14 cellular contexts compared by ENCODE assay signal in genomic region chr3:57933589-57933988, GRCh38.
DNase-seq lines count a peak whose midpoint lies in the region; ATAC-seq and TF ChIP-seq lines count a peak whose summit lies in the region.
"Had no signal": no experiment of that assay in that cellular context is flagged by ENCODE, and none has a peak within 500 bp of the region (broad histone marks: within the 10 kb centered on the region; RNA-seq: fewer than 3 reads in every experiment).

No MANE protein-coding gene starts in this region.

- peaks cover 8% of the 10 kb centered on the region; the same call in 2 of the 3 replicates for H3K36me3 Mint-ChIP-seq in GM23338 (ENCODE audit: low read depth)
- peaks cover 27% of the 10 kb centered on the region for H3K36me3 Mint-ChIP-seq in activated T-helper 17 cell treated with anti-CD3 and anti-CD28 coated beads, Interleukin-2, amount 50 U/mL, for 72 hours (ENCODE audit: low read depth)

- intact Hi-C loops in left colon (cut with DNase I, micrococcal nuclease) (no loop called here), body of pancreas (cut with DNase I) (no loop called here)

- peaks cover 5% of the 10 kb centered on the region; the same call in 2 of the 3 replicates for H3K4me1 Mint-ChIP-seq in GM23338
- H3K4me1 Mint-ChIP-seq in activated T-helper 17 cell treated with anti-CD3 and anti-CD28 coated beads, Interleukin-2, amount 50 U/mL, for 72 hours: no peaks in the 10 kb centered on the region

- TF ChIP-seq POLR2A in body of pancreas (IDR thresholded peaks at IDR 0.05): no peak

- no peak overlapping the region for H3K4me3 Mint-ChIP-seq in GM23338
- H3K4me3 Mint-ChIP-seq in activated T-helper 17 cell treated with anti-CD3 and anti-CD28 coated beads, Interleukin-2, amount 50 U/mL, for 72 hours: no peak overlapping the region
- H3K4me3 Mint-ChIP-seq: CD4-positive, CD25-positive, alpha-beta regulatory T cell had no signal

- no peaks in the 10 kb centered on the region for H3K36me3 ChIP-seq in GM23338 (ENCODE audit: insufficient read depth)
- H3K36me3 ChIP-seq in stomach smooth muscle (ENCODE audit: control insufficient read depth in 2 of 2, insufficient read depth in 2 of 2, low read length in 2 of 2): peaks cover 21 to 22% of the 10 kb centered on the region in 2 donors
- H3K36me3 ChIP-seq in body of pancreas (replicated peaks in 1 of 2; ENCODE audit: insufficient read depth in 1 of 2, low read depth in 2 of 2): peaks cover 0 to 2% of the 10 kb centered on the region in 2 donors
- H3K36me3 ChIP-seq: HAP-1 had no signal

- H4K20me1 ChIP-seq in GM23338 (replicated peaks; ENCODE audit: insufficient read depth): no peaks in the 10 kb centered on the region
- H4K20me1 ChIP-seq: BLaER1 treated with 17β-estradiol and CSF1 and Interleukin-3, amounts not matched to agents 10 nM and 100 nM had no signal

- H3F3A ChIP-seq in GM23338 (replicated peaks; ENCODE audit: low read depth): no peaks in the 10 kb centered on the region; the same call in 1 of the 2 replicates

- H3K9ac ChIP-seq in stomach smooth muscle (ENCODE audit: low read length in 2 of 2): no peak overlapping the region
- H3K9ac ChIP-seq: BLaER1 treated with 17β-estradiol and CSF1 and Interleukin-3, amounts not matched to agents 10 nM and 100 nM; GM23248 had no signal

- peaks cover 5% of the 10 kb centered on the region for H3K4me1 ChIP-seq in GM23338 (ENCODE audit: insufficient read depth)
- H3K4me1 ChIP-seq in stomach smooth muscle (ENCODE audit: control insufficient read depth, insufficient read depth, low read length): no peaks in the 10 kb centered on the region
- no peaks in the 10 kb centered on the region for H3K4me1 ChIP-seq in body of pancreas
- H3K4me1 ChIP-seq: BLaER1 treated with 17β-estradiol and CSF1 and Interleukin-3, amounts not matched to agents 10 nM and 100 nM; HAP-1 had no signal

- no peaks in the 10 kb centered on the region for H3K9me3 Mint-ChIP-seq in GM23338
- no peaks in the 10 kb centered on the region for H3K9me3 Mint-ChIP-seq in activated T-helper 17 cell treated with anti-CD3 and anti-CD28 coated beads, Interleukin-2, amount 50 U/mL, for 72 hours
- H3K9me3 Mint-ChIP-seq: CD4-positive, CD25-positive, alpha-beta regulatory T cell had no signal

- H3K9me2 ChIP-seq in GM23338 (ENCODE audit: insufficient read depth): no peaks in the 10 kb centered on the region; the same call in 1 of the 2 replicates

- H3K27ac ChIP-seq in GM23338 (ENCODE audit: low read depth) (peak overlapping the region; percentile 77; the same call in 1 of the 2 replicates), stomach smooth muscle (ENCODE audit: low read length) (peak overlapping the region; percentile 37), body of pancreas (no peak overlapping the region)
- H3K27ac ChIP-seq: BLaER1 treated with 17β-estradiol and CSF1 and Interleukin-3, amounts not matched to agents 10 nM and 100 nM; GM23248 had no signal

- H3K27me3 ChIP-seq in GM23338 (ENCODE audit: insufficient read depth): no peaks in the 10 kb centered on the region
- H3K27me3 ChIP-seq in stomach smooth muscle (ENCODE audit: control insufficient read depth in 1 of 2, insufficient read depth in 2 of 2, low read length in 2 of 2): no peaks in the 10 kb centered on the region
- no peaks in the 10 kb centered on the region for H3K27me3 ChIP-seq in body of pancreas
- H3K27me3 ChIP-seq: BLaER1 treated with 17β-estradiol and CSF1 and Interleukin-3, amounts not matched to agents 10 nM and 100 nM had no signal

- H3K79me2 ChIP-seq in GM23338 (replicated peaks; ENCODE audit: insufficient read depth): no peaks in the 10 kb centered on the region

- ATAC-seq in GM23338 (peak; percentile 56; the same call in 2 of the 3 replicates), left colon (peak; percentile 80), body of pancreas (no peak), HG02885 (IDR thresholded peaks at IDR 0.05; ENCODE audit: poor library complexity, unreplicated experiment) (no peak)
- no peak for ATAC-seq in activated T-helper 17 cell treated with anti-CD3 and anti-CD28 coated beads, Interleukin-2, amount 50 U/mL, for 72 hours (replicated peaks)

- H3K4me2 ChIP-seq in GM23338: no peak overlapping the region
- H3K4me2 ChIP-seq: BLaER1 treated with 17β-estradiol and CSF1 and Interleukin-3, amounts not matched to agents 10 nM and 100 nM had no signal

- H3K4me3 ChIP-seq in GM23338 (no peak overlapping the region), stomach smooth muscle (ENCODE audit: low read length in 2 of 2) (no peak overlapping the region), body of pancreas (no peak overlapping the region)
- H3K4me3 ChIP-seq: BLaER1 treated with 17β-estradiol and CSF1 and Interleukin-3, amounts not matched to agents 10 nM and 100 nM; GM23248; HAP-1 had no signal

- no peaks in the 10 kb centered on the region for H3K9me3 ChIP-seq in stomach smooth muscle (ENCODE audit: control insufficient read depth in 2 of 2, low read length in 2 of 2)
- no peaks in the 10 kb centered on the region for H3K9me3 ChIP-seq in body of pancreas
- H3K9me3 ChIP-seq: BLaER1 treated with 17β-estradiol and CSF1 and Interleukin-3, amounts not matched to agents 10 nM and 100 nM; HAP-1 had no signal

- DNase-seq in GM23338 (ENCODE audit: low spot score) (peak; percentile 39), left colon (no peak), body of pancreas (no peak), NCI-H2196 treated with DMSO at 0.1 percent for 48 hours (lab: John Stamatoyannopoulos, UW; ENCODE audit: unreplicated experiment) (no peak)
- DNase-seq: ACHN; Calu3; CD4-positive, CD25-positive, alpha-beta regulatory T cell; DMS 273 treated with DMSO at 0.1 percent for 48 hours; GM23248 had no signal

- no peak overlapping the region for H2AFZ ChIP-seq in GM23338
- H2AFZ ChIP-seq: GM23248 had no signal

- no peak for TF ChIP-seq CTCF in GM23338 (conservative IDR thresholded peaks at IDR 0.05; ENCODE audit: low read depth in 2 of 2)
- no peak for TF ChIP-seq CTCF in body of pancreas (IDR thresholded peaks at IDR 0.05)

- H3K27ac Mint-ChIP-seq in GM23338: no peak overlapping the region
- H3K27ac Mint-ChIP-seq in activated T-helper 17 cell treated with anti-CD3 and anti-CD28 coated beads, Interleukin-2, amount 50 U/mL, for 72 hours: peak overlapping the region; percentile 38
- H3K27ac Mint-ChIP-seq: CD4-positive, CD25-positive, alpha-beta regulatory T cell had no signal

- peaks cover 2% of the 10 kb centered on the region for H3K27me3 Mint-ChIP-seq in GM23338 (ENCODE audit: insufficient read depth, low read depth, poor library complexity)
- no peaks in the 10 kb centered on the region for H3K27me3 Mint-ChIP-seq in activated T-helper 17 cell treated with anti-CD3 and anti-CD28 coated beads, Interleukin-2, amount 50 U/mL, for 72 hours
- H3K27me3 Mint-ChIP-seq: CD4-positive, CD25-positive, alpha-beta regulatory T cell had no signal

- 74 to 95% methylated on average over 2 of the region's 2 CpGs for WGBS in body of pancreas, 2 donors

TF ChIP-seq in GM23338, 12 proteins besides CTCF, POLR2A, EP300 and RAD21 (continues in another document):
- no peak for TF ChIP-seq POLR2AphosphoS5 (IDR thresholded peaks at IDR 0.05; ENCODE audit: low read depth)

Comparison
In these comparisons a context has a peak if more than half of its experiments do, and no peak if none do; other contexts are left out.
1. ATAC-seq: peak in GM23338 (single experiment) and left colon (single experiment); none in activated T-helper 17 cell treated with anti-CD3 and anti-CD28 coated beads, Interleukin-2, amount 50 U/mL, for 72 hours (single experiment), body of pancreas (single experiment) and HG02885 (single experiment).
2. H3K27ac ChIP-seq: peak in GM23338 (single experiment) and stomach smooth muscle (single experiment); none in body of pancreas (0 of 4).